15 cellular contexts compared by ENCODE assay signal in genomic region chr4:54107951-54108740, GRCh38. TPM values are rescaled to one million over a fixed set of nuclear protein-coding genes. Genes with fewer than 3 reads are reported as not detected.
DNase-seq lines count a peak whose midpoint lies in the region; ATAC-seq lines count a peak whose summit lies in the region.
"Had no signal": no experiment of that assay in that cellular context is flagged by ENCODE, and none has a peak within 500 bp of the region (broad histone marks: within the 10 kb centered on the region; RNA-seq: fewer than 3 reads in every experiment).

No MANE protein-coding gene starts in this region.

- H3K4me3 ChIP-seq in iPS-20b (ENCODE audit: low read length): peak overlapping the region; percentile 50; the same call in 1 of the 2 replicates

- H3K4me1 ChIP-seq in iPS-20b (ENCODE audit: insufficient read depth, low read length): peaks cover 25% of the 10 kb centered on the region; the same call in 1 of the 2 replicates

- no peaks in the 10 kb centered on the region for H3K9me3 Mint-ChIP-seq in activated naive CD4-positive, alpha-beta T cell treated with anti-CD3 and anti-CD28 coated beads for 36 hours
- no peaks in the 10 kb centered on the region for H3K9me3 Mint-ChIP-seq in activated naive CD4-positive, alpha-beta T cell treated with anti-CD3 and anti-CD28 coated beads, Interleukin-2, amount 50 U/mL, for 72 hours
- no peaks in the 10 kb centered on the region for H3K9me3 Mint-ChIP-seq in activated naive CD8-positive, alpha-beta T cell treated with anti-CD3 and anti-CD28 coated beads, Interleukin-2, amount 50 U/mL, for 24 hours
- H3K9me3 Mint-ChIP-seq in stimulated activated naive CD8-positive, alpha-beta T cell treated with anti-CD3 and anti-CD28 coated beads, Interleukin-15, amount 100 ng/mL, for 72 hours: no peaks in the 10 kb centered on the region

- no peaks in the 10 kb centered on the region; the same call in 1 of the 2 replicates for H3K9me3 ChIP-seq in iPS-20b (ENCODE audit: insufficient read depth, low read depth, low read length)

- H3K4me1 Mint-ChIP-seq in activated naive CD4-positive, alpha-beta T cell treated with anti-CD3 and anti-CD28 coated beads for 36 hours (ENCODE audit: low read depth): peaks cover 40% of the 10 kb centered on the region
- peaks cover 45% of the 10 kb centered on the region for H3K4me1 Mint-ChIP-seq in activated naive CD8-positive, alpha-beta T cell treated with anti-CD3 and anti-CD28 coated beads, Interleukin-2, amount 50 U/mL, for 24 hours
- H3K4me1 Mint-ChIP-seq in stimulated activated naive CD8-positive, alpha-beta T cell treated with anti-CD3 and anti-CD28 coated beads, Interleukin-15, amount 100 ng/mL, for 72 hours: peaks cover 57% of the 10 kb centered on the region

- CTCF ChIA-PET in activated naive CD4-positive, alpha-beta T cell treated with anti-CD3 and anti-CD28 coated beads for 36 hours (lab: Charles Lee): interaction anchor here (0.7 kb wide), 1 partner anchor 1093 kb away, joined by 5 read pairs; no protein-coding TSS in a partner anchor

- ATAC-seq in activated naive CD4-positive, alpha-beta T cell treated with anti-CD3 and anti-CD28 coated beads, Interleukin-2, amount 50 U/mL, for 72 hours: no peak
- no peak for ATAC-seq in activated naive CD8-positive, alpha-beta T cell treated with anti-CD3 and anti-CD28 coated beads, Interleukin-2, amount 50 U/mL, for 24 hours
- ATAC-seq in stimulated activated naive CD8-positive, alpha-beta T cell treated with anti-CD3 and anti-CD28 coated beads, Interleukin-15, amount 100 ng/mL, for 72 hours: no peak

- peaks cover 99% of the 10 kb centered on the region for H3K27me3 ChIP-seq in iPS-20b (ENCODE audit: insufficient read depth, low read length)

- no peak overlapping the region for H3K27ac ChIP-seq in iPS-20b (ENCODE audit: low read length)

- intact Hi-C loops in activated naive CD4-positive, alpha-beta T cell treated with anti-CD3 and anti-CD28 coated beads for 36 hours (cut with micrococcal nuclease): loop anchor here (2.0 kb wide), 2 partner anchors 15 to 43 kb away; partner anchors contain the start of gene CHIC2

- H3K36me3 Mint-ChIP-seq in activated naive CD4-positive, alpha-beta T cell treated with anti-CD3 and anti-CD28 coated beads for 36 hours (ENCODE audit: low read depth): no peaks in the 10 kb centered on the region
- H3K36me3 Mint-ChIP-seq in activated naive CD4-positive, alpha-beta T cell treated with anti-CD3 and anti-CD28 coated beads, Interleukin-2, amount 50 U/mL, for 72 hours: peaks cover 5 to 10% of the 10 kb centered on the region in 2 donors
- no peaks in the 10 kb centered on the region for H3K36me3 Mint-ChIP-seq in activated naive CD8-positive, alpha-beta T cell treated with anti-CD3 and anti-CD28 coated beads, Interleukin-2, amount 50 U/mL, for 24 hours (ENCODE audit: low read depth)

- DNase-seq in activated naive CD4-positive, alpha-beta T cell treated with anti-CD3 and anti-CD28 coated beads for 36 hours: no peak
- no peak for DNase-seq in activated naive CD4-positive, alpha-beta T cell treated with anti-CD3 and anti-CD28 coated beads, Interleukin-2, amount 50 U/mL, for 72 hours (ENCODE audit: low spot score in 2 of 2)
- DNase-seq in activated naive CD8-positive, alpha-beta T cell treated with anti-CD3 and anti-CD28 coated beads, Interleukin-2, amount 50 U/mL, for 24 hours: no peak
- DNase-seq in stimulated activated naive CD8-positive, alpha-beta T cell treated with anti-CD3 and anti-CD28 coated beads, Interleukin-15, amount 100 ng/mL, for 72 hours: peak in 1 of 2 donors; percentile 1
- DNase-seq in germinal center (ENCODE audit: low spot score) (no peak), NCI-H2081 (lab: John Stamatoyannopoulos, UW) (no peak), EL (no peak)
- DNase-seq: kidney glomerular epithelial cell; RPMI8226; stimulated activated CD4-positive, alpha-beta T cell treated with anti-CD3 and anti-CD28 coated beads, Interleukin-12 subunit alpha, Interleukin-12 subunit beta, amount 100 ng/mL, for 4 hours; T1000 had no signal

- peaks cover 78% of the 10 kb centered on the region for H3K27me3 Mint-ChIP-seq in activated naive CD4-positive, alpha-beta T cell treated with anti-CD3 and anti-CD28 coated beads for 36 hours (ENCODE audit: low read depth)
- H3K27me3 Mint-ChIP-seq in activated naive CD8-positive, alpha-beta T cell treated with anti-CD3 and anti-CD28 coated beads, Interleukin-2, amount 50 U/mL, for 24 hours: peaks cover 88% of the 10 kb centered on the region
- peaks cover 93% of the 10 kb centered on the region for H3K27me3 Mint-ChIP-seq in stimulated activated naive CD8-positive, alpha-beta T cell treated with anti-CD3 and anti-CD28 coated beads, Interleukin-15, amount 100 ng/mL, for 72 hours

- H3K36me3 ChIP-seq in iPS-20b (ENCODE audit: insufficient read depth, low read depth, low read length): no peaks in the 10 kb centered on the region

- H3K27ac Mint-ChIP-seq in activated naive CD4-positive, alpha-beta T cell treated with anti-CD3 and anti-CD28 coated beads for 36 hours: no peak overlapping the region
- H3K27ac Mint-ChIP-seq in activated naive CD4-positive, alpha-beta T cell treated with anti-CD3 and anti-CD28 coated beads, Interleukin-2, amount 50 U/mL, for 72 hours: no peak overlapping the region
- H3K27ac Mint-ChIP-seq in activated naive CD8-positive, alpha-beta T cell treated with anti-CD3 and anti-CD28 coated beads, Interleukin-2, amount 50 U/mL, for 24 hours: no peak overlapping the region
- no peak overlapping the region for H3K27ac Mint-ChIP-seq in stimulated activated naive CD8-positive, alpha-beta T cell treated with anti-CD3 and anti-CD28 coated beads, Interleukin-15, amount 100 ng/mL, for 72 hours

- H3K4me3 Mint-ChIP-seq in activated naive CD4-positive, alpha-beta T cell treated with anti-CD3 and anti-CD28 coated beads for 36 hours: peak overlapping the region; percentile 52
- peak overlapping the region; percentile 74 for H3K4me3 Mint-ChIP-seq in activated naive CD8-positive, alpha-beta T cell treated with anti-CD3 and anti-CD28 coated beads, Interleukin-2, amount 50 U/mL, for 24 hours
- peak overlapping the region; percentile 74 to 81 for H3K4me3 Mint-ChIP-seq in stimulated activated naive CD8-positive, alpha-beta T cell treated with anti-CD3 and anti-CD28 coated beads, Interleukin-15, amount 100 ng/mL, for 72 hours

- no peak overlapping the region for H3K9ac ChIP-seq in iPS-20b (ENCODE audit: low read depth, low read length)

RNA-seq across cellular contexts. Expression of gene GSX2, which starts 8.2 kb away (rescaled TPM):
- total RNA-seq in activated naive CD4-positive, alpha-beta T cell treated with anti-CD3 and anti-CD28 coated beads for 36 hours: not detected
- total RNA-seq in activated naive CD4-positive, alpha-beta T cell treated with anti-CD3 and anti-CD28 coated beads, Interleukin-2, amount 50 U/mL, for 72 hours: not detected
- total RNA-seq: bronchial epithelial cell, Daoy, LHCN-M2 had no signal

RNA-seq across cellular contexts. Expression of gene CHIC2, which starts 43.7 kb away (rescaled TPM):
- total RNA-seq in activated naive CD4-positive, alpha-beta T cell treated with anti-CD3 and anti-CD28 coated beads for 36 hours: 1 to 10 TPM; 7.2 to 7.6 TPM
- 10 to 100 TPM; 13.3 to 16.3 TPM for total RNA-seq in activated naive CD4-positive, alpha-beta T cell treated with anti-CD3 and anti-CD28 coated beads, Interleukin-2, amount 50 U/mL, for 72 hours
